Comparison of ENCODE assay signal across 13 cellular contexts in genomic region chr5:134534058-134534725, GRCh38. TPM values are rescaled to one million over a fixed set of nuclear protein-coding genes. Genes with fewer than 3 reads are reported as not detected.
DNase-seq lines count a peak whose midpoint lies in the region; ATAC-seq lines count a peak whose summit lies in the region.
"Had no signal": no experiment of that assay in that cellular context is flagged by ENCODE, and none has a peak within 500 bp of the region (broad histone marks: within the 10 kb centered on the region; RNA-seq: fewer than 3 reads in every experiment).

No MANE protein-coding gene starts in this region.

- H3K27me3 Mint-ChIP-seq in stimulated activated naive CD8-positive, alpha-beta T cell treated with anti-CD3 and anti-CD28 coated beads, Interleukin-15, Interleukin-2, amounts not matched to agents 100 ng/mL and 50 ng/mL, for 24 hours: no peaks in the 10 kb centered on the region
- no peaks in the 10 kb centered on the region for H3K27me3 Mint-ChIP-seq in activated T-helper 17 cell treated with anti-CD3 and anti-CD28 coated beads, Interleukin-2, amount 50 U/mL, for 72 hours
- peaks cover 0 to 5% (median 2%) of the 10 kb centered on the region in 3 donors for H3K27me3 Mint-ChIP-seq in immature natural killer cell (ENCODE audit: low read depth in 3 of 3)

- no peak overlapping the region for H3K4me3 Mint-ChIP-seq in stimulated activated naive CD8-positive, alpha-beta T cell treated with anti-CD3 and anti-CD28 coated beads, Interleukin-15, Interleukin-2, amounts not matched to agents 100 ng/mL and 50 ng/mL, for 24 hours
- no peak overlapping the region for H3K4me3 Mint-ChIP-seq in activated T-helper 17 cell treated with anti-CD3 and anti-CD28 coated beads, Interleukin-2, amount 50 U/mL, for 72 hours
- H3K4me3 Mint-ChIP-seq in immature natural killer cell: peak overlapping the region in 1 of 5 donors; percentile 14

- peak overlapping the region; percentile 64 for H3K27ac Mint-ChIP-seq in stimulated activated naive CD8-positive, alpha-beta T cell treated with anti-CD3 and anti-CD28 coated beads, Interleukin-15, Interleukin-2, amounts not matched to agents 100 ng/mL and 50 ng/mL, for 24 hours
- peak overlapping the region; percentile 69 for H3K27ac Mint-ChIP-seq in activated T-helper 17 cell treated with anti-CD3 and anti-CD28 coated beads, Interleukin-2, amount 50 U/mL, for 72 hours
- peak overlapping the region in 5 of 6 donors; percentile 6 to 50 (median 31) for H3K27ac Mint-ChIP-seq in immature natural killer cell

- ATAC-seq in stimulated activated naive CD8-positive, alpha-beta T cell treated with anti-CD3 and anti-CD28 coated beads, Interleukin-15, Interleukin-2, amounts not matched to agents 100 U/mL and 50 U/mL, for 24 hours: no peak
- no peak for ATAC-seq in activated T-helper 17 cell treated with anti-CD3 and anti-CD28 coated beads, Interleukin-2, amount 50 U/mL, for 72 hours (replicated peaks)
- ATAC-seq in HG03175 (IDR thresholded peaks at IDR 0.05; ENCODE audit: unreplicated experiment): no peak
- no peak for ATAC-seq in left lobe of liver

- H3K4me1 Mint-ChIP-seq in stimulated activated naive CD8-positive, alpha-beta T cell treated with anti-CD3 and anti-CD28 coated beads, Interleukin-15, Interleukin-2, amounts not matched to agents 100 ng/mL and 50 ng/mL, for 24 hours (ENCODE audit: low read depth): peaks cover 91% of the 10 kb centered on the region
- H3K4me1 Mint-ChIP-seq in activated T-helper 17 cell treated with anti-CD3 and anti-CD28 coated beads, Interleukin-2, amount 50 U/mL, for 72 hours: peaks cover 50% of the 10 kb centered on the region
- peaks cover 88 to 93% of the 10 kb centered on the region in 2 donors for H3K4me1 Mint-ChIP-seq in immature natural killer cell

- no peaks in the 10 kb centered on the region for H3K9me3 Mint-ChIP-seq in stimulated activated naive CD8-positive, alpha-beta T cell treated with anti-CD3 and anti-CD28 coated beads, Interleukin-15, Interleukin-2, amounts not matched to agents 100 ng/mL and 50 ng/mL, for 24 hours
- no peaks in the 10 kb centered on the region for H3K9me3 Mint-ChIP-seq in activated T-helper 17 cell treated with anti-CD3 and anti-CD28 coated beads, Interleukin-2, amount 50 U/mL, for 72 hours
- H3K9me3 Mint-ChIP-seq in immature natural killer cell: no peaks in the 10 kb centered on the region

- no peak for DNase-seq in stimulated activated naive CD8-positive, alpha-beta T cell treated with anti-CD3 and anti-CD28 coated beads, Interleukin-15, Interleukin-2, amounts not matched to agents 100 U/mL and 50 U/mL, for 24 hours
- DNase-seq in immature natural killer cell (no peak), NCI-H2081 (lab: John Stamatoyannopoulos, UW) (no peak), NCI-H128 (lab: John Stamatoyannopoulos, UW; ENCODE audit: unreplicated experiment) (no peak), left lobe of liver (ENCODE audit: low spot score) (no peak)
- DNase-seq: GF-D8, mesenchymal stem cell, NCI-H1694, NCI-H446 treated with DMSO at 0.1 percent for 48 hours, T-helper 1 cell had no signal

- H3K36me3 Mint-ChIP-seq in stimulated activated naive CD8-positive, alpha-beta T cell treated with anti-CD3 and anti-CD28 coated beads, Interleukin-15, Interleukin-2, amounts not matched to agents 100 ng/mL and 50 ng/mL, for 24 hours (ENCODE audit: low read depth): peaks cover 12% of the 10 kb centered on the region
- peaks cover 42% of the 10 kb centered on the region for H3K36me3 Mint-ChIP-seq in activated T-helper 17 cell treated with anti-CD3 and anti-CD28 coated beads, Interleukin-2, amount 50 U/mL, for 72 hours (ENCODE audit: low read depth)
- H3K36me3 Mint-ChIP-seq in immature natural killer cell: peaks cover 6 to 9% (median 7%) of the 10 kb centered on the region in 3 donors

RNA-seq across cellular contexts. Expression of gene JADE2, which starts 8.7 kb away (rescaled TPM):
- total RNA-seq in activated T-helper 17 cell treated with anti-CD3 and anti-CD28 coated beads, Interleukin-2, amount 50 U/mL, for 72 hours: 10 to 100 TPM; 75.3 to 93.3 TPM
- polyA plus RNA-seq in immature natural killer cell: 10 to 100 TPM; 10.1 to 48.9 (median 23.0) TPM
- 14.2 TPM for total RNA-seq in left lobe of liver
